In the genomic region with DNA sequence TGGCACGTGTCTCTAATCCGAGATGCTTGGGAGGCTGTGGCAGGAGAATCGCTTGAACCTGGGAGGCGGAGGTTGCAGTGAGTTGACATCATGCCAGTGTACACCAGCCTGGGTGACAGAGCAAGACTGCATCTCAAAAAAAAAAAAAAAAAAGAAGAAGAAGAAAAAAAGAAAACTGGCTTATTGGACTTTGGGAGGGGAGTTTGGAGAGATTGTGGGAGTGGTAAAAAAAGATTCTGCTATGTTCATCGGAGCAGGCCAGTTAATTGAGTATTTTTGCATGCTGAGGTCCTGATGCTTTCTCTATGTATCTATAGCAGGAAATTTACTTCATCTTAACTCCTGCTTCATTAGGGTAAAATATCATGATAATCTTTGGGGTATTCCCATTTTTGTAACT, we compare ENCODE assay signal across 14 cellular contexts. TPM values are rescaled to one million over a fixed set of nuclear protein-coding genes. Genes with fewer than 3 reads are reported as not detected.
DNase-seq lines count a peak whose midpoint lies in the region; ATAC-seq, FAIRE-seq and TF ChIP-seq lines count a peak whose summit lies in the region.
"Had no signal": no experiment of that assay in that cellular context is flagged by ENCODE, and none has a peak within 500 bp of the region (broad histone marks: within the 10 kb centered on the region; RNA-seq: fewer than 3 reads in every experiment).

No MANE protein-coding gene starts in this region.

- peaks cover 100% of the 10 kb centered on the region for H3K79me2 ChIP-seq in GM23248 (ENCODE audit: insufficient read depth)
- peaks cover 100% of the 10 kb centered on the region for H3K79me2 ChIP-seq in SK-N-SH (ENCODE audit: insufficient read depth)

- H3K9ac ChIP-seq in GM23248, result 0 out of 2 replicates have a peak overlapping the region, but pooled peaks have one; percentile 4
- H3K9ac ChIP-seq in SK-N-SH, result peak overlapping the region; percentile 2; the same call in 1 of the 2 replicates
- peak overlapping the region; percentile 13 for H3K9ac ChIP-seq in skeletal muscle satellite cell (ENCODE audit: low read depth, low read length)

- H3K27me3 ChIP-seq in GM23248 (replicated peaks; ENCODE audit: insufficient read depth) (no peaks in the 10 kb centered on the region), SK-N-SH (ENCODE audit: insufficient read depth) (no peaks in the 10 kb centered on the region), gastroesophageal sphincter (no peaks in the 10 kb centered on the region), skeletal muscle satellite cell (ENCODE audit: control insufficient read depth, insufficient read depth, low read length) (no peaks in the 10 kb centered on the region)

- in situ Hi-C loops in GM23248 (cut with MboI), result no loop called here

- H4K20me1 ChIP-seq in GM23248 (ENCODE audit: insufficient read depth) (peaks cover 4% of the 10 kb centered on the region), SK-N-SH (ENCODE audit: insufficient read depth) (peaks cover 71% of the 10 kb centered on the region)

- no peak for FAIRE-seq in GM12891 (lab: Jason Lieb, UNC)
- FAIRE-seq: HepG2 had no signal

- H3K4me1 ChIP-seq in GM23248 (ENCODE audit: insufficient read depth), result peaks cover 24% of the 10 kb centered on the region
- H3K4me1 ChIP-seq in SK-N-SH (ENCODE audit: control insufficient read depth in 1 of 2, insufficient read depth in 2 of 2, low read depth in 1 of 2, low read length in 1 of 2), result peaks cover 2 to 8% of the 10 kb centered on the region in 2 experiments
- peaks cover 4 to 94% (median 7%) of the 10 kb centered on the region in 3 donors for H3K4me1 ChIP-seq in gastroesophageal sphincter
- peaks cover 4% of the 10 kb centered on the region for H3K4me1 ChIP-seq in skeletal muscle satellite cell (ENCODE audit: control insufficient read depth, insufficient read depth, low read length)

- H3K4me3 ChIP-seq in GM23248 (0 out of 2 replicates have a peak overlapping the region, but pooled peaks have one; percentile 13), SK-N-SH (ENCODE audit: low read depth in 2 of 2, low read length in 1 of 2) (peak overlapping the region in 1 of 2 experiments; percentile 17; a peak in 1 of 4 replicates), gastroesophageal sphincter (no peak overlapping the region), skeletal muscle satellite cell (ENCODE audit: low read length) (no peak overlapping the region)

- TF ChIP-seq EP300 in SK-N-SH (IDR thresholded peaks at IDR 0.05; ENCODE audit: borderline replicate concordance in 1 of 2, low read depth in 1 of 2, low read length in 1 of 2), result no peak
- no peak for TF ChIP-seq EP300 in gastroesophageal sphincter (IDR thresholded peaks at IDR 0.05)

- no peak for TF ChIP-seq POLR2A in gastroesophageal sphincter (IDR thresholded peaks at IDR 0.05)
- TF ChIP-seq POLR2A in GM12891 (IDR thresholded peaks at IDR 0.05; ENCODE audit: low read depth, low read length), result no peak

- H3K9me2 ChIP-seq in GM23248 (ENCODE audit: insufficient read depth) (no peaks in the 10 kb centered on the region), SK-N-SH (no peaks in the 10 kb centered on the region)

- POLR2A ChIA-PET in SK-N-SH (lab: Yijun Ruan, JAX), result no interaction called here

- H2AFZ ChIP-seq in GM23248, result no peak overlapping the region; the same call in 1 of the 2 replicates
- H2AFZ ChIP-seq in SK-N-SH (ENCODE audit: low read depth), result no peak overlapping the region

- no peaks in the 10 kb centered on the region for H3K9me3 ChIP-seq in GM23248 (ENCODE audit: low read depth)
- no peaks in the 10 kb centered on the region for H3K9me3 ChIP-seq in SK-N-SH
- no peaks in the 10 kb centered on the region for H3K9me3 ChIP-seq in gastroesophageal sphincter
- H3K9me3 ChIP-seq in skeletal muscle satellite cell (replicated peaks; ENCODE audit: low read length), result no peaks in the 10 kb centered on the region

- TF ChIP-seq CTCF in SK-N-SH (IDR thresholded peaks at IDR 0.05), result no peak
- no peak for TF ChIP-seq CTCF in gastroesophageal sphincter (IDR thresholded peaks at IDR 0.05)

- H3K36me3 ChIP-seq in GM23248 (ENCODE audit: low read depth) (0 out of 2 replicates have a peak, but pooled peaks cover under 1% of the 10 kb centered on the region), SK-N-SH (replicated peaks in 1 of 2; ENCODE audit: control insufficient read depth in 1 of 2, insufficient read depth in 2 of 2, low read length in 1 of 2) (peaks cover 6 to 14% of the 10 kb centered on the region in 2 experiments), gastroesophageal sphincter (no peaks in the 10 kb centered on the region), skeletal muscle satellite cell (ENCODE audit: insufficient read depth, low read length) (no peaks in the 10 kb centered on the region)

- 73 to 80% methylated on average over 5 of the region's 5 CpGs for WGBS in GM23248 (ENCODE audit: low coverage in 1 of 2, low lambda C conversion rate in 2 of 2, missing lambda C conversion rate in 2 of 2), 2 experiments
- 96% methylated on average over 5 of the region's 5 CpGs for WGBS in SK-N-SH (ENCODE audit: low lambda C conversion rate)
- WGBS in gastroesophageal sphincter (ENCODE audit: low coverage in 1 of 2), 2 donors, result 43 to 47% methylated on average over 1 of the region's 5 CpGs

- H3F3A ChIP-seq in GM23248 (ENCODE audit: insufficient read depth) (0 out of 2 replicates have a peak, but pooled peaks cover 14% of the 10 kb centered on the region), SK-N-SH (replicated peaks; ENCODE audit: insufficient read depth) (peaks cover 5% of the 10 kb centered on the region)

- no peak for ATAC-seq in gastroesophageal sphincter
- no peak for ATAC-seq in HG03469 (IDR thresholded peaks at IDR 0.05; ENCODE audit: unreplicated experiment)
- ATAC-seq: HepG2 had no signal

- TF ChIP-seq RAD21 in SK-N-SH (IDR thresholded peaks at IDR 0.05; ENCODE audit: low read length), result no peak

- CTCF ChIA-PET in SK-N-SH (lab: Yijun Ruan, JAX), result no interaction called here

- H3K27ac ChIP-seq in GM23248 (peak overlapping the region; percentile 21; the same call in 1 of the 2 replicates), SK-N-SH (ENCODE audit: low read depth in 2 of 2, low read length in 1 of 2) (peak overlapping the region in 1 of 2 experiments; percentile 39; a peak in 1 of 4 replicates), gastroesophageal sphincter (peak overlapping the region in 3 of 4 donors; percentile 40 to 48 (median 47))

- H3K4me2 ChIP-seq in GM23248 (ENCODE audit: unreplicated experiment), result peak overlapping the region; percentile 47
- H3K4me2 ChIP-seq in SK-N-SH, result peak overlapping the region; percentile 53
- H3K4me2 ChIP-seq in skeletal muscle satellite cell (ENCODE audit: low read length), result no peak overlapping the region

- DNase-seq in GM23248 (no peak), SK-N-SH (no peak), GM12891 (ENCODE audit: insufficient read length, low spot score) (no peak), COLO668 (lab: John Stamatoyannopoulos, UW; ENCODE audit: unreplicated experiment) (no peak)
- DNase-seq: activated CD8-positive, alpha-beta memory T cell treated with anti-CD3 and anti-CD28 coated beads, Interleukin-2, amount 50 U/mL, for 48 hours; effector CD4-positive, alpha-beta T cell; GDM1; NCI-H1105; NCI-H226; posterior cingulate gyrus had no signal

TF ChIP-seq in SK-N-SH, 30 proteins besides CTCF, POLR2A, EP300 and RAD21 (continues in another document):
- no peak for TF ChIP-seq RXRA (IDR thresholded peaks at IDR 0.05; ENCODE audit: borderline replicate concordance, low read depth)
- no peak for TF ChIP-seq SIN3A (IDR thresholded peaks at IDR 0.05; ENCODE audit: borderline replicate concordance, low read depth, low read length)
- no peak for TF ChIP-seq FOXM1 (IDR thresholded peaks at IDR 0.05; ENCODE audit: low read depth)
- TF ChIP-seq ELF1 (IDR thresholded peaks at IDR 0.05), result no peak
- no peak for TF ChIP-seq TEAD4 (IDR thresholded peaks at IDR 0.05; ENCODE audit: borderline replicate concordance, insufficient read depth)
- no peak for TF ChIP-seq FOXJ3 (CRISPR knock-in tag; IDR thresholded peaks at IDR 0.05)
- no peak for TF ChIP-seq MEF2A (IDR thresholded peaks at IDR 0.05; ENCODE audit: borderline replicate concordance, low read depth)

TF ChIP-seq in GM12891, 5 proteins besides CTCF, POLR2A, EP300 and RAD21:
- TF ChIP-seq TAF1 (IDR thresholded peaks at IDR 0.05; ENCODE audit: low read depth, low read length) (no peak), POLR2AphosphoS5 (IDR thresholded peaks at IDR 0.05; ENCODE audit: low read depth, low read length) (no peak), PAX5 (IDR thresholded peaks at IDR 0.05; ENCODE audit: insufficient read depth, low read length, severe bottlenecking) (no peak), POU2F2 (IDR thresholded peaks at IDR 0.05; ENCODE audit: low read depth, low read length) (no peak), SPI1 (IDR thresholded peaks at IDR 0.05; ENCODE audit: low read depth, low read length) (no peak)
TF ChIP-seq in GM12891: peak in this region for 0.

RNA-seq across cellular contexts. Expression of a gene that starts 11.6 kb away (rescaled TPM):
- total RNA-seq in GM23248 (2014; rRNA removed; shearing (Covaris generic)), result 72.0 and 74.3 TPM in 2 replicates
- polyA plus RNA-seq in GM23248 (2016; fragmentation: Nextera tagmentation; extraction: Ambion mirVana), result 76.1 and 92.4 TPM in 2 replicates
- polyA plus RNA-seq in SK-N-SH (2012; rRNA removed), result 45.3 and 51.5 TPM in 2 replicates
- 53.9 and 56.0 TPM in 2 replicates for polyA plus RNA-seq in SK-N-SH (2012; cell fraction: cytosol; rRNA removed)
- 30.0 and 64.4 TPM in 2 replicates for polyA plus RNA-seq in SK-N-SH (2012; cell fraction: nucleus; rRNA removed)
- total RNA-seq in gastroesophageal sphincter, result 100 to 1,000 TPM in 2 of 4 donors, 10 to 100 TPM in 2; 71.9 to 125 (median 101) TPM
- 97.4 and 98.4 TPM in 2 replicates for total RNA-seq in skeletal muscle satellite cell (2012; rRNA removed)
- polyA plus RNA-seq in GM12891 (2012; ENCODE audit: low read depth, missing spikeins), result 48.8 TPM
